In genomic region chr1:205455581-205456382, GRCh38 we compare ENCODE assay signal across 9 cellular contexts. TPM values are rescaled to one million over a fixed set of nuclear protein-coding genes. Genes with fewer than 3 reads are reported as not detected.
DNase-seq lines count a peak whose midpoint lies in the region; ATAC-seq lines count a peak whose summit lies in the region.
"Had no signal": no experiment of that assay in that cellular context is flagged by ENCODE, and none has a peak within 500 bp of the region (broad histone marks: within the 10 kb centered on the region; RNA-seq: fewer than 3 reads in every experiment).

Gene BLACAT1, minus strand, starts transcription at chr1:205456045.

- H3K27me3 ChIP-seq in mesendoderm (ENCODE audit: insufficient read depth, low read length, poor library complexity) (no peaks in the 10 kb centered on the region), aorta (ENCODE audit: control insufficient read depth in 1 of 2, insufficient read depth in 2 of 2, low read length in 1 of 2) (no peaks in the 10 kb centered on the region)

- H2BK15ac ChIP-seq in mesendoderm (replicated peaks; ENCODE audit: low read depth), result no peak within 1 kb of the TSS

- H3K79me1 ChIP-seq in mesendoderm (ENCODE audit: low read length), result peaks cover 5% of the 10 kb centered on the region

- peak within 1 kb of the TSS; percentile 54 for H3K18ac ChIP-seq in mesendoderm (ENCODE audit: low read length)

- peak within 1 kb of the TSS; percentile 70 for H3K4me3 Mint-ChIP-seq in stimulated activated naive CD8-positive, alpha-beta T cell treated with anti-CD3 and anti-CD28 coated beads, Interleukin-15, Interleukin-2, amounts not matched to agents 100 ng/mL and 50 ng/mL, for 24 hours
- H3K4me3 Mint-ChIP-seq in activated naive CD8-positive, alpha-beta T cell treated with anti-CD3 and anti-CD28 coated beads, Interleukin-2, amount 50 U/mL, for 24 hours, result peak within 1 kb of the TSS; percentile 73

- WGBS in mesendoderm (ENCODE audit: extremely low coverage, insufficient coverage, low lambda C conversion rate), result no CpG with 5 or more reads among the region's 53 CpGs
- 3% methylated on average over 53 of the region's 53 CpGs for WGBS in aorta, 2 donors

- H3K36me3 Mint-ChIP-seq in stimulated activated naive CD8-positive, alpha-beta T cell treated with anti-CD3 and anti-CD28 coated beads, Interleukin-15, Interleukin-2, amounts not matched to agents 100 ng/mL and 50 ng/mL, for 24 hours (ENCODE audit: low read depth), result no peaks in the 10 kb centered on the region
- no peaks in the 10 kb centered on the region for H3K36me3 Mint-ChIP-seq in activated naive CD8-positive, alpha-beta T cell treated with anti-CD3 and anti-CD28 coated beads, Interleukin-2, amount 50 U/mL, for 24 hours (ENCODE audit: low read depth)

- H3K36me3 ChIP-seq in mesendoderm (ENCODE audit: control insufficient read depth, insufficient read depth, low read length) (no peaks in the 10 kb centered on the region), aorta (ENCODE audit: control insufficient read depth in 1 of 2, insufficient read depth in 2 of 2, low read length in 1 of 2) (no peaks in the 10 kb centered on the region)

- H3K23ac ChIP-seq in mesendoderm (ENCODE audit: low read length), result peak within 1 kb of the TSS; percentile 69

- DNase-seq in stimulated activated naive CD8-positive, alpha-beta T cell treated with anti-CD3 and anti-CD28 coated beads, Interleukin-15, Interleukin-2, amounts not matched to agents 100 U/mL and 50 U/mL, for 24 hours, result no peak
- DNase-seq in activated naive CD8-positive, alpha-beta T cell treated with anti-CD3 and anti-CD28 coated beads, Interleukin-2, amount 50 U/mL, for 24 hours, result no peak
- peak; percentile 83 for DNase-seq in mesendoderm
- no peak for DNase-seq in SHP77 (lab: John Stamatoyannopoulos, UW)
- DNase-seq in AML-193 (lab: John Stamatoyannopoulos, UW), result no peak
- no peak for DNase-seq in NOMO-1 (lab: John Stamatoyannopoulos, UW; ENCODE audit: unreplicated experiment in 2 of 2)
- DNase-seq in aorta, result no peak
- DNase-seq: NCI-H2029 treated with DMSO at 0.1 percent for 48 hours had no signal

- no peaks in the 10 kb centered on the region for H3K9me3 ChIP-seq in aorta (ENCODE audit: control insufficient read depth, low read length)

- peaks cover 75% of the 10 kb centered on the region for H3K27me3 Mint-ChIP-seq in stimulated activated naive CD8-positive, alpha-beta T cell treated with anti-CD3 and anti-CD28 coated beads, Interleukin-15, Interleukin-2, amounts not matched to agents 100 ng/mL and 50 ng/mL, for 24 hours
- peaks cover 76% of the 10 kb centered on the region for H3K27me3 Mint-ChIP-seq in activated naive CD8-positive, alpha-beta T cell treated with anti-CD3 and anti-CD28 coated beads, Interleukin-2, amount 50 U/mL, for 24 hours

- H3K9me3 Mint-ChIP-seq in stimulated activated naive CD8-positive, alpha-beta T cell treated with anti-CD3 and anti-CD28 coated beads, Interleukin-15, Interleukin-2, amounts not matched to agents 100 ng/mL and 50 ng/mL, for 24 hours, result no peaks in the 10 kb centered on the region
- H3K9me3 Mint-ChIP-seq in activated naive CD8-positive, alpha-beta T cell treated with anti-CD3 and anti-CD28 coated beads, Interleukin-2, amount 50 U/mL, for 24 hours, result no peaks in the 10 kb centered on the region

- H2BK5ac ChIP-seq in mesendoderm (ENCODE audit: low read length), result peak within 1 kb of the TSS; percentile 89

- ATAC-seq in stimulated activated naive CD8-positive, alpha-beta T cell treated with anti-CD3 and anti-CD28 coated beads, Interleukin-15, Interleukin-2, amounts not matched to agents 100 U/mL and 50 U/mL, for 24 hours, result no peak
- no peak for ATAC-seq in activated naive CD8-positive, alpha-beta T cell treated with anti-CD3 and anti-CD28 coated beads, Interleukin-2, amount 50 U/mL, for 24 hours
- no peak for ATAC-seq in aorta (ENCODE audit: low FRiP score)

- H3K4me3 ChIP-seq in mesendoderm (ENCODE audit: low read length), result peak within 1 kb of the TSS; percentile 74
- H3K4me3 ChIP-seq in aorta (ENCODE audit: low read length in 2 of 2), result no peak within 1 kb of the TSS

- no peak within 1 kb of the TSS for H4K5ac ChIP-seq in mesendoderm (ENCODE audit: low read length)

- peaks cover 15% of the 10 kb centered on the region for H3K4me1 Mint-ChIP-seq in stimulated activated naive CD8-positive, alpha-beta T cell treated with anti-CD3 and anti-CD28 coated beads, Interleukin-15, Interleukin-2, amounts not matched to agents 100 ng/mL and 50 ng/mL, for 24 hours (ENCODE audit: low read depth)
- H3K4me1 Mint-ChIP-seq in activated naive CD8-positive, alpha-beta T cell treated with anti-CD3 and anti-CD28 coated beads, Interleukin-2, amount 50 U/mL, for 24 hours, result peaks cover 11% of the 10 kb centered on the region

- H3K4me1 ChIP-seq in mesendoderm (ENCODE audit: control insufficient read depth, low read depth, low read length) (peaks cover 20% of the 10 kb centered on the region), aorta (ENCODE audit: control insufficient read depth in 1 of 2, insufficient read depth in 2 of 2, low read length in 2 of 2) (no peaks in the 10 kb centered on the region)

- peak within 1 kb of the TSS; percentile 44 for H3K4ac ChIP-seq in mesendoderm (ENCODE audit: low read depth, low read length)

- intact Hi-C loops in aorta (cut with DNase I), result no loop called here

- peaks cover 8% of the 10 kb centered on the region for H3K79me2 ChIP-seq in mesendoderm (ENCODE audit: control insufficient read depth, insufficient read depth, low read length)

- no peak within 1 kb of the TSS for H3K27ac Mint-ChIP-seq in stimulated activated naive CD8-positive, alpha-beta T cell treated with anti-CD3 and anti-CD28 coated beads, Interleukin-15, Interleukin-2, amounts not matched to agents 100 ng/mL and 50 ng/mL, for 24 hours
- no peak within 1 kb of the TSS for H3K27ac Mint-ChIP-seq in activated naive CD8-positive, alpha-beta T cell treated with anti-CD3 and anti-CD28 coated beads, Interleukin-2, amount 50 U/mL, for 24 hours

- peak within 1 kb of the TSS; percentile 44 for H4K8ac ChIP-seq in mesendoderm (ENCODE audit: low read depth, low read length)

- H3K9ac ChIP-seq in mesendoderm (ENCODE audit: low read length), result peak within 1 kb of the TSS; percentile 97

- H3K27ac ChIP-seq in mesendoderm (ENCODE audit: low read depth, low read length) (peak within 1 kb of the TSS; percentile 74), aorta (ENCODE audit: low read depth in 1 of 2, low read length in 2 of 2) (no peak within 1 kb of the TSS)

- H3K56ac ChIP-seq in mesendoderm (ENCODE audit: low read length), result peak within 1 kb of the TSS; percentile 100

- peak within 1 kb of the TSS; percentile 40 for H2AK5ac ChIP-seq in mesendoderm (ENCODE audit: low read length)

- peak within 1 kb of the TSS; percentile 81 for H3K4me2 ChIP-seq in mesendoderm (ENCODE audit: low read length)

- peak within 1 kb of the TSS; percentile 52 for H2BK120ac ChIP-seq in mesendoderm (ENCODE audit: low read depth, low read length)

RNA-seq across cellular contexts. Expression of gene BLACAT1, which starts in this region (rescaled TPM):
- 2.8 TPM for polyA plus RNA-seq in mesendoderm (2013, experiment 1 of 2)
- 2.7 TPM for polyA plus RNA-seq in mesendoderm (2013, experiment 2 of 2)
- under 1 TPM in 1 of 2 donors, not detected in 1; 0.21 TPM for total RNA-seq in aorta
- not detected for polyA plus RNA-seq in aorta
